Comparison of ENCODE assay signal across 20 cellular contexts in genomic region chr7:131159961-131160361, GRCh38.
DNase-seq lines count a peak whose midpoint lies in the region; ATAC-seq and TF ChIP-seq lines count a peak whose summit lies in the region.
"Had no signal": no experiment of that assay in that cellular context is flagged by ENCODE, and none has a peak within 500 bp of the region (broad histone marks: within the 10 kb centered on the region; RNA-seq: fewer than 3 reads in every experiment).

No MANE protein-coding gene starts in this region.

- H3K27ac Mint-ChIP-seq in HFFc6, result peak overlapping the region; percentile 84
- H3K27ac Mint-ChIP-seq: dendritic cell treated with granulocyte-macrophage colony-stimulating factor and Interleukin-4, amounts not matched to agents 40 ng/mL and 50 ng/mL, for 4 days; GM23338; stimulated activated effector memory CD8-positive, alpha-beta T cell treated with anti-CD3 and anti-CD28 coated beads, Interleukin-12 subunit alpha, Interleukin-12 subunit beta, amount 100 ng/mL, for 72 hours had no signal

- TF ChIP-seq CTCF in HFFc6 (IDR thresholded peaks at IDR 0.05) (no peak), cardiac fibroblast (IDR thresholded peaks at IDR 0.05; ENCODE audit: low read depth, low read length) (no peak), suprapubic skin (IDR thresholded peaks at IDR 0.05) (no peak)

- no peaks in the 10 kb centered on the region for H3K27me3 ChIP-seq in suprapubic skin
- H3K27me3 ChIP-seq: ovary, transverse colon had no signal

- DNase-seq in HFFc6 (peak; percentile 59), NCI-H526 treated with DMSO at 0.1 percent for 48 hours (lab: John Stamatoyannopoulos, UW) (peak; percentile 76), cardiac fibroblast (ENCODE audit: low read depth in 2 of 2) (peak; percentile 67 to 70), pons (ENCODE audit: low spot score) (peak; percentile 78), NCI-H1092 (lab: John Stamatoyannopoulos, UW) (no peak), suprapubic skin (ENCODE audit: low spot score in 2 of 2) (no peak)
- DNase-seq in activated CD8-positive, alpha-beta memory T cell treated with anti-CD3 and anti-CD28 coated beads for 24 hours, result no peak
- DNase-seq: activated CD4-positive, alpha-beta T cell treated with anti-CD3 and anti-CD28 coated beads, Interleukin-2, amount 50 U/mL, for 48 hours; activated T-cell treated with anti-CD3 and anti-CD28 coated beads, Interleukin-2, amount 50 U/mL, for 48 hours; amygdala; hypothalamus; left colon; ovary; small intestine; transverse colon had no signal

- H3K27ac ChIP-seq in suprapubic skin, result no peak overlapping the region
- H3K27ac ChIP-seq: ovary, transverse colon had no signal

- H3K9me3 Mint-ChIP-seq in HFFc6, result peaks cover 3% of the 10 kb centered on the region; the same call in 1 of the 2 replicates
- H3K9me3 Mint-ChIP-seq: CD14-positive monocyte; dendritic cell treated with granulocyte-macrophage colony-stimulating factor and Interleukin-4, amounts not matched to agents 40 ng/mL and 50 ng/mL, for 4 days; GM23338; stimulated activated effector memory CD8-positive, alpha-beta T cell treated with anti-CD3 and anti-CD28 coated beads, Interleukin-12 subunit alpha, Interleukin-12 subunit beta, amount 100 ng/mL, for 72 hours had no signal

- H3K4me3 Mint-ChIP-seq in HFFc6, result no peak overlapping the region; the same call in 1 of the 2 replicates
- H3K4me3 Mint-ChIP-seq: CD14-positive monocyte; dendritic cell treated with granulocyte-macrophage colony-stimulating factor and Interleukin-4, amounts not matched to agents 40 ng/mL and 50 ng/mL, for 4 days; GM23338; stimulated activated effector memory CD8-positive, alpha-beta T cell treated with anti-CD3 and anti-CD28 coated beads, Interleukin-12 subunit alpha, Interleukin-12 subunit beta, amount 100 ng/mL, for 72 hours had no signal

- 76% methylated on average over 2 of the region's 2 CpGs for WGBS in suprapubic skin

- TF ChIP-seq POLR2A in suprapubic skin (IDR thresholded peaks at IDR 0.05), result no peak

- H3K36me3 Mint-ChIP-seq in HFFc6 (ENCODE audit: low read depth), result peaks cover 4% of the 10 kb centered on the region
- H3K36me3 Mint-ChIP-seq: CD14-positive monocyte; stimulated activated effector memory CD8-positive, alpha-beta T cell treated with anti-CD3 and anti-CD28 coated beads, Interleukin-12 subunit alpha, Interleukin-12 subunit beta, amount 100 ng/mL, for 72 hours had no signal

- no peak for ATAC-seq in GM21529 (IDR thresholded peaks at IDR 0.05; ENCODE audit: unreplicated experiment)
- ATAC-seq: GM23338; left colon; stimulated activated effector memory CD8-positive, alpha-beta T cell treated with anti-CD3 and anti-CD28 coated beads, Interleukin-12 subunit alpha, Interleukin-12 subunit beta, amount 100 ng/mL, for 72 hours had no signal

- no peak for TF ChIP-seq EP300 in suprapubic skin (IDR thresholded peaks at IDR 0.05)

- H3K4me1 Mint-ChIP-seq in HFFc6 (ENCODE audit: low read depth), result peaks cover 63% of the 10 kb centered on the region
- H3K4me1 Mint-ChIP-seq: CD14-positive monocyte; stimulated activated effector memory CD8-positive, alpha-beta T cell treated with anti-CD3 and anti-CD28 coated beads, Interleukin-12 subunit alpha, Interleukin-12 subunit beta, amount 100 ng/mL, for 72 hours had no signal

- H3K4me3 ChIP-seq in cardiac fibroblast (replicated peaks in 1 of 2; ENCODE audit: low read depth in 2 of 2, low read length in 2 of 2), result no peak overlapping the region
- no peak overlapping the region for H3K4me3 ChIP-seq in suprapubic skin
- H3K4me3 ChIP-seq: GM23338, ovary, transverse colon had no signal

- no peaks in the 10 kb centered on the region for H3K36me3 ChIP-seq in suprapubic skin
- H3K36me3 ChIP-seq: ovary, transverse colon had no signal

- H3K27me3 Mint-ChIP-seq in HFFc6 (ENCODE audit: insufficient read depth), result no peaks in the 10 kb centered on the region

- no peaks in the 10 kb centered on the region for H3K9me3 ChIP-seq in suprapubic skin
- H3K9me3 ChIP-seq: ovary, transverse colon had no signal

- no peaks in the 10 kb centered on the region for H3K4me1 ChIP-seq in suprapubic skin

Comparison
In these comparisons a context has a peak if more than half of its experiments do, and no peak if none do; other contexts are left out.
1. DNase-seq: peak in HFFc6 (single experiment), NCI-H526 treated with DMSO at 0.1 percent for 48 hours (single experiment), cardiac fibroblast (2 of 2) and pons (single experiment); none in activated CD8-positive, alpha-beta memory T cell treated with anti-CD3 and anti-CD28 coated beads for 24 hours (single experiment), NCI-H1092 (single experiment) and suprapubic skin (0 of 2).